Comparison of ENCODE assay signal across 8 cellular contexts in genomic region chr7:98168181-98168903, GRCh38. TPM values are rescaled to one million over a fixed set of nuclear protein-coding genes. Genes with fewer than 3 reads are reported as not detected.
DNase-seq lines count a peak whose midpoint lies in the region; FAIRE-seq and TF ChIP-seq lines count a peak whose summit lies in the region.

No MANE protein-coding gene starts in this region.

- H3K27me3 ChIP-seq in GM23248 (replicated peaks; ENCODE audit: insufficient read depth) (no peaks in the 10 kb centered on the region), WERI-Rb-1 (ENCODE audit: insufficient read depth, low read depth, severe bottlenecking) (no peaks in the 10 kb centered on the region), bronchial epithelial cell (ENCODE audit: control insufficient read depth, insufficient read depth, low read length) (no peaks in the 10 kb centered on the region)

- H3K36me3 ChIP-seq in GM23248 (ENCODE audit: low read depth) (no peaks in the 10 kb centered on the region), WERI-Rb-1 (peaks cover 3% of the 10 kb centered on the region; the same call in 1 of the 2 replicates), bronchial epithelial cell (ENCODE audit: control insufficient read depth, insufficient read depth, low read length) (peaks cover 8% of the 10 kb centered on the region)

- WGBS in GM23248 (ENCODE audit: low coverage in 1 of 2, low lambda C conversion rate in 2 of 2, missing lambda C conversion rate in 2 of 2), 2 experiments, result 77% methylated on average over 17 of the region's 17 CpGs

- DNase-seq in DMS53 treated with DMSO at 0.1 percent for 48 hours (lab: John Stamatoyannopoulos, UW; ENCODE audit: unreplicated experiment) (peak; percentile 90), GM23248 (peak; percentile 46), NCI-H146 treated with DMSO at 0.1 percent for 48 hours (lab: John Stamatoyannopoulos, UW; ENCODE audit: unreplicated experiment) (peak; percentile 54), WERI-Rb-1 (peak; percentile 65), bronchial epithelial cell (ENCODE audit: low read depth) (peak; percentile 83), islet precursor cell (peak; percentile 84), posterior vena cava (ENCODE audit: low spot score) (no peak)
- DNase-seq in stimulated activated CD4-positive, alpha-beta T cell treated with anti-CD3 and anti-CD28 coated beads, Interleukin-2, amount 100 ng/mL, for 4 hours (ENCODE audit: low read depth), result peak; percentile 61

- H3K9ac ChIP-seq in GM23248, result no peak overlapping the region

- intact Hi-C loops in posterior vena cava (cut with DNase I), result loop anchor here (1.0 to 5.0 kb wide), 3 partner anchors 60 to 146 kb away; partner anchors contain the start of gene LMTK2 (in 1 of the 2)

- H3K4me2 ChIP-seq in GM23248 (ENCODE audit: unreplicated experiment), result no peak overlapping the region

- no peaks in the 10 kb centered on the region for H3K4me1 ChIP-seq in GM23248 (ENCODE audit: insufficient read depth)

- no peak overlapping the region for H2AFZ ChIP-seq in GM23248

- FAIRE-seq in bronchial epithelial cell (lab: Jason Lieb, UNC), result no peak

- no peaks in the 10 kb centered on the region for H3K9me2 ChIP-seq in GM23248 (ENCODE audit: insufficient read depth)

- H3K27ac ChIP-seq in GM23248 (no peak overlapping the region), WERI-Rb-1 (no peak overlapping the region)

- in situ Hi-C loops in GM23248 (cut with MboI), result loop anchor here (10.0 kb wide), 1 partner anchor 144 kb away; no protein-coding TSS in a partner anchor

- H4K20me1 ChIP-seq in GM23248 (ENCODE audit: insufficient read depth), result no peaks in the 10 kb centered on the region

- TF ChIP-seq CTCF in WERI-Rb-1 (IDR thresholded peaks at IDR 0.05; ENCODE audit: low read depth, low read length) (peak; percentile 64), bronchial epithelial cell (IDR thresholded peaks at IDR 0.05; ENCODE audit: insufficient read depth, low read length, severe bottlenecking) (peak; percentile 69)

- H3K9me3 ChIP-seq in GM23248 (ENCODE audit: low read depth) (no peaks in the 10 kb centered on the region), WERI-Rb-1 (ENCODE audit: severe bottlenecking) (no peaks in the 10 kb centered on the region)

- H3K4me3 ChIP-seq in GM23248, result no peak overlapping the region
- H3K4me3 ChIP-seq in WERI-Rb-1 (ENCODE audit: low read depth, low read length), result no peak overlapping the region
- no peak overlapping the region for H3K4me3 ChIP-seq in bronchial epithelial cell (ENCODE audit: low read depth, low read length)

- no peaks in the 10 kb centered on the region for H3K79me2 ChIP-seq in GM23248 (ENCODE audit: insufficient read depth)

- H3F3A ChIP-seq in GM23248 (ENCODE audit: insufficient read depth), result no peaks in the 10 kb centered on the region

RNA-seq across cellular contexts. Expression of gene BHLHA15, which starts 42.9 kb away (rescaled TPM):
- not detected in 2 replicates for total RNA-seq in GM23248 (2014; rRNA removed; shearing (Covaris generic))
- polyA plus RNA-seq in GM23248 (2016; fragmentation: Nextera tagmentation; extraction: Ambion mirVana), result not detected in 2 replicates
- total RNA-seq in bronchial epithelial cell (2.3 and 3.2 TPM in 2 replicates), posterior vena cava (under 1 TPM in 1 of 2 donors, not detected in 1; 0.71 TPM)
